In genomic region chr20:51593584-51593983, GRCh38 we compare ENCODE assay signal across 1 cellular context.
TF ChIP-seq lines count a peak whose summit lies in the region.

No MANE protein-coding gene starts in this region.

TF ChIP-seq in H1, 55 proteins besides CTCF, POLR2A, EP300 and RAD21:
- TF ChIP-seq BRCA1 (IDR thresholded peaks at IDR 0.05; ENCODE audit: low read depth, low read length) (no peak), CREB1 (IDR thresholded peaks at IDR 0.05) (no peak), YY1 (IDR thresholded peaks at IDR 0.05; ENCODE audit: low read depth, low read length) (no peak), BACH1 (IDR thresholded peaks at IDR 0.05; ENCODE audit: low read length) (no peak), SP4 (IDR thresholded peaks at IDR 0.05; ENCODE audit: low read length) (no peak), HDAC2 (IDR thresholded peaks at IDR 0.05; ENCODE audit: borderline replicate concordance in 1 of 2, low read depth in 2 of 2, low read length in 2 of 2) (no peak), CHD1 (IDR thresholded peaks at IDR 0.05; ENCODE audit: low read depth, low read length) (no peak), RBBP5 (IDR thresholded peaks at IDR 0.05; ENCODE audit: borderline replicate concordance, low read depth, low read length) (no peak), POU5F1 (IDR thresholded peaks at IDR 0.05; ENCODE audit: low read depth, low read length) (no peak), SIRT6 (IDR thresholded peaks at IDR 0.05; ENCODE audit: low read length) (no peak), CHD7 (IDR thresholded peaks at IDR 0.05; ENCODE audit: insufficient replicate concordance, low read length) (no peak), SUZ12 (IDR thresholded peaks at IDR 0.05; ENCODE audit: low read length) (no peak), RXRA (IDR thresholded peaks at IDR 0.05; ENCODE audit: insufficient read depth, low read depth, low read length) (no peak), KDM5A (IDR thresholded peaks at IDR 0.05; ENCODE audit: low read length) (no peak), CBX8 (IDR thresholded peaks at IDR 0.05; ENCODE audit: borderline replicate concordance, low read depth, low read length) (no peak)
TF ChIP-seq in H1: peak in this region for 0.
